7 cellular contexts compared by ENCODE assay signal in genomic region chr12:752673-753400, GRCh38. TPM values are rescaled to one million over a fixed set of nuclear protein-coding genes. Genes with fewer than 3 reads are reported as not detected.
DNase-seq lines count a peak whose midpoint lies in the region; ATAC-seq and TF ChIP-seq lines count a peak whose summit lies in the region.

No MANE protein-coding gene starts in this region.

- H3K27ac ChIP-seq in esophagus (ENCODE audit: low read depth in 2 of 2, low read length in 1 of 2) (peak overlapping the region; percentile 97 to 100), muscle layer of duodenum (ENCODE audit: low read length) (peak overlapping the region; percentile 77), tibial nerve (peak overlapping the region; percentile 97 to 100 (median 100))

- TF ChIP-seq EP300 in tibial nerve (IDR thresholded peaks at IDR 0.05) = no peak

- H3K27me3 ChIP-seq in esophagus (ENCODE audit: control insufficient read depth in 1 of 2, insufficient read depth in 2 of 2, low read length in 2 of 2) = no peaks in the 10 kb centered on the region
- H3K27me3 ChIP-seq in muscle layer of duodenum (ENCODE audit: low read depth, low read length) = no peaks in the 10 kb centered on the region
- no peaks in the 10 kb centered on the region for H3K27me3 ChIP-seq in tibial nerve

- DNase-seq in Jurkat, Clone E6-1 (ENCODE audit: low read depth, low spot score) = no peak
- DNase-seq in activated CD4-positive, alpha-beta T cell treated with anti-CD3 and anti-CD28 coated beads, Interleukin-2, amount 50 U/mL, for 4 hours = peak; percentile 9 to 15
- peak; percentile 17 to 33 for DNase-seq in tibial nerve (ENCODE audit: low spot score in 2 of 2)

- peak; percentile 15 for TF ChIP-seq CTCF in GM12873 (IDR thresholded peaks at IDR 0.05; ENCODE audit: insufficient read depth, low read depth, low read length, missing control alignments)
- TF ChIP-seq CTCF in tibial nerve (IDR thresholded peaks at IDR 0.05) = peak in 2 of 5 experiments; percentile 13 to 29

- H3K36me3 ChIP-seq in esophagus (ENCODE audit: control insufficient read depth in 2 of 2, insufficient read depth in 2 of 2, low read length in 1 of 2) = no peaks in the 10 kb centered on the region
- H3K36me3 ChIP-seq in muscle layer of duodenum (ENCODE audit: control insufficient read depth in 1 of 2, insufficient read depth in 2 of 2, low read length in 2 of 2) = peaks cover 0 to 3% of the 10 kb centered on the region in 2 donors
- no peaks in the 10 kb centered on the region for H3K36me3 ChIP-seq in tibial nerve

- WGBS in esophagus, 2 donors = 0 to 1% methylated on average over 38 to 86 of the region's 86 CpGs
- WGBS in tibial nerve, 2 donors = 1 to 3% methylated on average over 5 to 41 of the region's 86 CpGs

- H3K4me1 ChIP-seq in esophagus (ENCODE audit: control insufficient read depth in 2 of 2, insufficient read depth in 2 of 2, low read length in 1 of 2) (peaks cover 0 to 3% of the 10 kb centered on the region in 2 donors), muscle layer of duodenum (ENCODE audit: control insufficient read depth in 1 of 2, insufficient read depth in 2 of 2, low read length in 2 of 2) (peaks cover 17 to 31% of the 10 kb centered on the region in 2 donors), tibial nerve (peaks cover 0 to 48% (median 16%) of the 10 kb centered on the region in 4 donors)

- H3K9me3 ChIP-seq in esophagus (ENCODE audit: control insufficient read depth in 2 of 2, insufficient read depth in 1 of 2, low read depth in 1 of 2, low read length in 1 of 2) (no peaks in the 10 kb centered on the region), muscle layer of duodenum (ENCODE audit: control insufficient read depth in 1 of 2, low read length in 2 of 2) (no peaks in the 10 kb centered on the region), tibial nerve (no peaks in the 10 kb centered on the region)

- H3K4me3 ChIP-seq in Jurkat, Clone E6-1 (ENCODE audit: low read length) = peak overlapping the region; percentile 75
- H3K4me3 ChIP-seq in esophagus (ENCODE audit: low read depth in 1 of 2, low read length in 2 of 2) = peak overlapping the region; percentile 81 to 100
- H3K4me3 ChIP-seq in muscle layer of duodenum (ENCODE audit: low read depth in 1 of 2, low read length in 2 of 2) = peak overlapping the region; percentile 89 to 92
- peak overlapping the region; percentile 91 to 98 (median 94) for H3K4me3 ChIP-seq in tibial nerve

- TF ChIP-seq POLR2A in tibial nerve (IDR thresholded peaks at IDR 0.05) = peak in 1 of 2 donors; percentile 1

- peak; percentile 26 for ATAC-seq in GM21717 (IDR thresholded peaks at IDR 0.05; ENCODE audit: unreplicated experiment)

RNA-seq across cellular contexts. Expression of gene WNK1, which starts 0.5 kb away (rescaled TPM):
- polyA plus RNA-seq in Jurkat, Clone E6-1 (2012; ENCODE audit: insufficient read depth, insufficient read length) = 61.1 TPM
- 10 to 100 TPM; 66.0 to 72.3 TPM for polyA plus RNA-seq in esophagus
- total RNA-seq in tibial nerve = 100 to 1,000 TPM; 153 to 220 (median 178) TPM
